ENCODE assay signal across 25 cellular contexts in genomic region chr10:64619068-64619467, GRCh38.
DNase-seq lines count a peak whose midpoint lies in the region; ATAC-seq, FAIRE-seq and TF ChIP-seq lines count a peak whose summit lies in the region.
"Had no signal": no experiment of that assay in that cellular context is flagged by ENCODE, and none has a peak within 500 bp of the region (broad histone marks: within the 10 kb centered on the region; RNA-seq: fewer than 3 reads in every experiment).

No MANE protein-coding gene starts in this region.

- no peak overlapping the region for H3K27ac ChIP-seq in K562 (ENCODE audit: extremely low read depth, low read depth, low read length)
- no peak overlapping the region for H3K27ac ChIP-seq in left lung
- H3K27ac ChIP-seq: BLaER1, RWPE1, SK-N-MC had no signal

- TF ChIP-seq CTCF in BE2C (IDR thresholded peaks at IDR 0.05; ENCODE audit: low read depth, low read length) (peak; percentile 16), K562 (IDR thresholded peaks at IDR 0.05 in 2 of 3, conservative IDR thresholded peaks at IDR 0.05 in 1 of 3; ENCODE audit: insufficient read depth in 2 of 3, low read depth in 1 of 3, low read length in 3 of 3) (no peak), omental fat pad (IDR thresholded peaks at IDR 0.05) (no peak), left lung (IDR thresholded peaks at IDR 0.05) (no peak)

- intact Hi-C loops in K562 (cut with micrococcal nuclease) (no loop called here), left lung (cut with DNase I) (no loop called here)

- no peak overlapping the region for H2AFZ ChIP-seq in K562 (ENCODE audit: low read depth, low read length)

- H3K79me2 ChIP-seq in K562 (ENCODE audit: control insufficient read depth, insufficient read depth, low read length): no peaks in the 10 kb centered on the region

- TF ChIP-seq POLR2A in K562 (conservative IDR thresholded peaks at IDR 0.05): no peak

- H3K9me1 ChIP-seq in K562 (ENCODE audit: control insufficient read depth, insufficient read depth, low read length): no peaks in the 10 kb centered on the region

- no peaks in the 10 kb centered on the region for H4K20me1 ChIP-seq in K562 (replicated peaks; ENCODE audit: control insufficient read depth, insufficient read depth, low read length)
- H4K20me1 ChIP-seq: BLaER1 had no signal

- WGBS in K562 (ENCODE audit: insufficient coverage, low coverage, missing lambda C conversion rate): 6% methylated on average over 2 of the region's 2 CpGs

- H3K36me3 ChIP-seq in BE2C: no peaks in the 10 kb centered on the region
- no peaks in the 10 kb centered on the region for H3K36me3 ChIP-seq in K562 (ENCODE audit: control insufficient read depth, insufficient read depth, low read length)
- no peaks in the 10 kb centered on the region for H3K36me3 ChIP-seq in left lung
- H3K36me3 ChIP-seq: BLaER1 had no signal

- no peak overlapping the region for H3K4me2 ChIP-seq in K562 (ENCODE audit: insufficient read depth, low read length)
- H3K4me2 ChIP-seq: BLaER1 had no signal

- no peaks in the 10 kb centered on the region for H3K4me1 ChIP-seq in BE2C
- H3K4me1 ChIP-seq in K562 (replicated peaks in 1 of 2; ENCODE audit: control insufficient read depth in 2 of 2, insufficient read depth in 2 of 2, low read length in 2 of 2): no peaks in the 10 kb centered on the region
- no peaks in the 10 kb centered on the region for H3K4me1 ChIP-seq in left lung
- H3K4me1 ChIP-seq: BLaER1 had no signal

- no peak for DNase-seq in BE2C
- peak; percentile 29 for DNase-seq in NCI-H524 treated with DMSO at 0.1 percent for 48 hours (lab: John Stamatoyannopoulos, UW)
- DNase-seq in K562 (ENCODE audit: extremely low read depth in 1 of 4, low spot score in 3 of 4): no peak
- DNase-seq in iPS-NIHi7 (ENCODE audit: extremely low spot score): peak; percentile 22
- DNase-seq in omental fat pad (ENCODE audit: low spot score): no peak
- DNase-seq in stimulated activated CD4-positive, alpha-beta T cell treated with anti-CD3 and anti-CD28 coated beads, Interleukin-12 subunit alpha, Interleukin-12 subunit beta, amount 100 ng/mL, for 4 hours: no peak
- no peak for DNase-seq in left lung
- DNase-seq: 8988T; CD4-positive, CD25-positive, alpha-beta regulatory T cell; GOT3; NCI-H1048; NCI-H1417; NCI-H1694 treated with DMSO at 0.1 percent for 48 hours; NCI-H2081; NCI-H2171; NCI-H226; NCI-H510A; NCI-H774; SHP77 had no signal

- no peak for TF ChIP-seq RAD21 in K562 (CRISPR knock-in tag; conservative IDR thresholded peaks at IDR 0.05 in 1 of 2, IDR thresholded peaks at IDR 0.05 in 1 of 2)

- FAIRE-seq in K562 (lab: Jason Lieb, UNC): no peak
- FAIRE-seq: G401.6 had no signal

- no TSS peak for BruUV-seq in K562 (replicated peaks; lab: Mats Ljungman, UMichigan)

- POLR2A ChIA-PET in K562 (lab: Yijun Ruan, JAX): no interaction called here

- peak; percentile 51; the same call in 1 of the 3 replicates for ATAC-seq in K562
- no peak for ATAC-seq in omental fat pad (ENCODE audit: low FRiP score)
- no peak for ATAC-seq in left lung
- ATAC-seq: HCT116, Panc1 had no signal

- in situ Hi-C loops in K562 (cut with MboI): no loop called here

- H3K27me3 ChIP-seq in BE2C (no peaks in the 10 kb centered on the region), K562 (ENCODE audit: control insufficient read depth in 2 of 2, insufficient read depth in 2 of 2, low read length in 2 of 2) (no peaks in the 10 kb centered on the region), left lung (no peaks in the 10 kb centered on the region)
- H3K27me3 ChIP-seq: BLaER1 had no signal

- CTCF ChIA-PET in K562 (lab: Yijun Ruan, JAX; ENCODE audit: low intra/inter-chr PET ratio): no interaction called here

- H3K9me3 ChIP-seq in BE2C: no peaks in the 10 kb centered on the region
- no peaks in the 10 kb centered on the region for H3K9me3 ChIP-seq in K562 (replicated peaks; ENCODE audit: control insufficient read depth, insufficient read depth, low read depth, low read length)
- H3K9me3 ChIP-seq in left lung: no peaks in the 10 kb centered on the region
- H3K9me3 ChIP-seq: BLaER1 had no signal

- TF ChIP-seq EP300 in K562 (IDR thresholded peaks at IDR 0.05; ENCODE audit: low read length): no peak

- H3K4me3 ChIP-seq in BE2C (ENCODE audit: low read depth, low read length) (no peak overlapping the region), K562 (no peak overlapping the region), left lung (no peak overlapping the region)
- H3K4me3 ChIP-seq: BLaER1, SK-N-MC had no signal

- H3K9ac ChIP-seq in K562 (ENCODE audit: insufficient read depth in 1 of 2, low read depth in 2 of 2, low read length in 2 of 2): no peak overlapping the region
- H3K9ac ChIP-seq: BLaER1 had no signal

TF ChIP-seq in K562, 482 proteins besides CTCF, POLR2A, EP300 and RAD21:
- no peak for TF ChIP-seq ZNF175 (CRISPR knock-in tag; IDR thresholded peaks at IDR 0.05; ENCODE audit: low read depth)
- TF ChIP-seq USF2 (CRISPR knock-in tag; IDR thresholded peaks at IDR 0.05): peak; percentile 30; the same call in 1 of the 2 replicates

Comparison
In these comparisons a context has a peak if more than half of its experiments do, and no peak if none do; other contexts are left out.
1. DNase-seq: peak in NCI-H524 treated with DMSO at 0.1 percent for 48 hours (single experiment) and iPS-NIHi7 (single experiment); none in BE2C (single experiment), K562 (0 of 4), omental fat pad (single experiment), stimulated activated CD4-positive, alpha-beta T cell treated with anti-CD3 and anti-CD28 coated beads, Interleukin-12 subunit alpha, Interleukin-12 subunit beta, amount 100 ng/mL, for 4 hours (single experiment) and left lung (0 of 2).